Comparison of ENCODE assay signal across 1 cellular context in the genomic region with DNA sequence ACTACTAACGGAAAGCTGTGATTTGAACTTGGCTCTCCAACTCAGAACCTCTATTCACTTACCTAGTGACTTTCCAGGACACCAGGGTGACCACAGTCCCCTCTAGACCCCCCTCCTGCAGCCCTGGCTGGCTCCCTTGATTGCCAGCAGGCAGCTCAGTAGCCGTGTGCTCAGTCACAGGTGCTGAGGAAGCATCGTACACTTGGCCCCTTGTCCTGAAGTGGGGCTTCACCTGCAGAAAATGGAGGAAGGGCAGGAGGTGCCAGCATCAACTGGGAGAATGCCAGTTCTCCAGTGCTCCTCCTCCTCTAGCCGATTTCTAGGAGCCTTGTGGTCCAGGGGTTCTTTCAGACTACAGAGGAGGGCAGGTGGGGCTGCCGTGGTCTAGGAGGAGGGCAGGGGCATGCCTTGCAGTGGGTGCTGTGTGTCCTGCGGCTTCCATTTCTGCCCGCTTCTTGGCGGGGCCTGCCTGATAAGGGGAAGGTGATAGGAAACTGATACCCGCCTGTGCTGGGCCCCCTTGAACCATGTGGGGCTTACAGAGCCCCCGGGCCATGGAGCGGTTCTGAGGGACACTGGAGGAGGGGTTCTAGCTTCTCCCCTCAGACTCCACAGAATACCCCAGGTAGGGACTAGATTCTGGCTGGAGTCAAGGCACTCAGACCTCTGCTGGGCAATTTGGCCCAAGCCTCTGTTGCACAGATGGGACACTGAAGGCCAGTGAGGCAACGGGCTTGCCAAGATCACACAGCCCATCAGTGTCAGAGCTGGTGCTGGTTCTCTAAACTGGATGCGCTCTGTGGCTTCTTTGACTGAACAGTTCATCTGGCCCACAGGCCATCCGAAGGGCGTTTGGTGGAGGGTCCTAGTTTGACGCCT.
TF ChIP-seq lines count a peak whose summit lies in the region.

No MANE protein-coding gene starts in this region.

TF ChIP-seq in HCT116, 20 proteins besides CTCF, POLR2A, EP300 and RAD21 (continued from another document):
- TF ChIP-seq, protein P1, sequence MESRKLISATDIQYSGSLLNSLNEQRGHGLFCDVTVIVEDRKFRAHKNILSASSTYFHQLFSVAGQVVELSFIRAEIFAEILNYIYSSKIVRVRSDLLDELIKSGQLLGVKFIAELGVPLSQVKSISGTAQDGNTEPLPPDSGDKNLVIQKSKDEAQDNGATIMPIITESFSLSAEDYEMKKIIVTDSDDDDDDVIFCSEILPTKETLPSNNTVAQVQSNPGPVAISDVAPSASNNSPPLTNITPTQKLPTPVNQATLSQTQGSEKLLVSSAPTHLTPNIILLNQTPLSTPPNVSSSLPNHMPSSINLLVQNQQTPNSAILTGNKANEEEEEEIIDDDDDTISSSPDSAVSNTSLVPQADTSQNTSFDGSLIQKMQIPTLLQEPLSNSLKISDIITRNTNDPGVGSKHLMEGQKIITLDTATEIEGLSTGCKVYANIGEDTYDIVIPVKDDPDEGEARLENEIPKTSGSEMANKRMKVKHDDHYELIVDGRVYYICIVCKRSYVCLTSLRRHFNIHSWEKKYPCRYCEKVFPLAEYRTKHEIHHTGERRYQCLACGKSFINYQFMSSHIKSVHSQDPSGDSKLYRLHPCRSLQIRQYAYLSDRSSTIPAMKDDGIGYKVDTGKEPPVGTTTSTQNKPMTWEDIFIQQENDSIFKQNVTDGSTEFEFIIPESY (IDR thresholded peaks at IDR 0.05; ENCODE audit: extremely low read depth, insufficient replicate concordance, low read length): no peak
- TF ChIP-seq SP1 (IDR thresholded peaks at IDR 0.05; ENCODE audit: low read depth) (no peak), EGR1 (IDR thresholded peaks at IDR 0.05; ENCODE audit: low read depth) (no peak), SIN3A (IDR thresholded peaks at IDR 0.05; ENCODE audit: low read depth) (no peak), EZH2phosphoT487 (IDR thresholded peaks at IDR 0.05; ENCODE audit: borderline replicate concordance) (no peak)
